8 cellular contexts compared by ENCODE assay signal in the genomic region with DNA sequence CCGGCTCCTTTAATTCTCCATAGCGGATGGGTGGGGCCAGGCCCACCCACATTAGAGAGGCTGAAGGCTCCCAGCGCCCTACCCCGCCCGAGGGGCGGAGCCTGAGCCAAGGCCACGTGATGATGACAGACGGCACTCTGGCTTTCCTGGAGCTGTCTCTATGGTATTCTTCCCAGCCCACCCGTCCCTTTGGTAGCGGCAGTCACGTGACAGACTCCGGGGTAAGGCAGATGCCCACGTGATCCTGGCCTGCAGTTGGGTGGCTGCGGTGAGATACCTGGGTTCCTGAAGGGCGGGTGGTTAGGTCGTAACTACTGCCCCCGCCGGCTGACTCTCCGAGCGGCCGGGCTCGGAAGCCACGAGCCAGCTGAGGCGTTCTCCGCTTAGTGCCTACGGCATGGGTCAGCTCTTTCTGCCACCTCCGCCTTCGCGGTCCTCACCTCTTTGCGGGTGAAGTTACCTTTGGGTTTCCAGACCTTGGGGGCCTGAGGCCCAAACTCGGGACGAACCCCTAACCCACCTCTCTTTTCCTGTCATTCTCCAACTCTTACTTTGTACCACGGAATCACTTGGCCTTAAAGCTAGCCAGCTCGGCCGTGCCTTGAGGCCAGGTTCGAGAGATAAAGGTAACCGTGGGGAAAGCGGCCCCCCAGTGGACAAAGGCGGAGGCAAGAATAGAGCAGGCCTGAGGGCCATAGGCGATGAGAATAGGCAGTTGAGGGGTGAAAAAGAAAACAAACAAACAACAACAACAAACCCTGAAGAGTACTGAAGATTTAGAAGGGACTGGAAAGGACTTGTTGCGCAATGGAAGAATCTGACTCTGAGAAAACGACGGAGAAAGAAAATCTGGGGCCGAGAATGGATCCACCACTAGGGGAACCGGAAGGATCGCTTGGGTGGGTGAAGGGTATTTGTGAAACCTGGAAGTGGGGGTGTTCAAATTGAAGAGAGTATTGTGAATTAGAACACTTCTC. TPM values are rescaled to one million over a fixed set of nuclear protein-coding genes. Genes with fewer than 3 reads are reported as not detected.
DNase-seq lines count a peak whose midpoint lies in the region; ATAC-seq and TF ChIP-seq lines count a peak whose summit lies in the region.

A gene with protein sequence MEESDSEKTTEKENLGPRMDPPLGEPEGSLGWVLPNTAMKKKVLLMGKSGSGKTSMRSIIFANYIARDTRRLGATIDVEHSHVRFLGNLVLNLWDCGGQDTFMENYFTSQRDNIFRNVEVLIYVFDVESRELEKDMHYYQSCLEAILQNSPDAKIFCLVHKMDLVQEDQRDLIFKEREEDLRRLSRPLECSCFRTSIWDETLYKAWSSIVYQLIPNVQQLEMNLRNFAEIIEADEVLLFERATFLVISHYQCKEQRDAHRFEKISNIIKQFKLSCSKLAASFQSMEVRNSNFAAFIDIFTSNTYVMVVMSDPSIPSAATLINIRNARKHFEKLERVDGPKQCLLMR (plus strand): TSS at position 229 of the 977 bp plus-strand sequence. CDS start 579 bp downstream, at position 808.

- intact Hi-C loops in Panc1 (cut with micrococcal nuclease; ENCODE audit: unreplicated experiment) (loop anchor here (10.0 kb wide), 1 partner anchor 57 kb away; no protein-coding TSS in a partner anchor), esophagus squamous epithelium (cut with DNase I) (no loop called here)

- in situ Hi-C loops in Panc1 (cut with HindIII; ENCODE audit: low pct_unique_long_range_greater_than_20kb, low sequenced_read_pairs): no loop called here

- H3K27ac ChIP-seq in Panc1 (ENCODE audit: low read length): peak within 1 kb of the TSS; percentile 93
- peak within 1 kb of the TSS; percentile 83 to 91 (median 89) for H3K27ac ChIP-seq in esophagus squamous epithelium

- BruUV-seq in Panc1 (replicated peaks; lab: Mats Ljungman, UMichigan): TSS peak; percentile 76

- ATAC-seq in GM21723 (IDR thresholded peaks at IDR 0.05; ENCODE audit: unreplicated experiment) (peak; percentile 96), Panc1 (peak; percentile 100)

- POLR2A ChIA-PET in Panc1 (lab: Charles Lee): interaction anchor here (0.5 kb wide), 1 partner anchor 508 kb away, joined by 3 read pairs; no protein-coding TSS in a partner anchor

- H3K4me3 ChIP-seq in Panc1 (ENCODE audit: low read depth in 2 of 2, low read length in 2 of 2) (peak within 1 kb of the TSS; percentile 76 to 79), esophagus squamous epithelium (peak within 1 kb of the TSS; percentile 49 to 67 (median 60))

- no peaks in the 10 kb centered on the region; the same call in 1 of the 2 replicates for H3K36me3 ChIP-seq in Panc1 (ENCODE audit: control insufficient read depth, insufficient read depth, low read length)
- peaks cover 0 to 8% (median 0%) of the 10 kb centered on the region in 3 donors for H3K36me3 ChIP-seq in esophagus squamous epithelium

- H3K27me3 ChIP-seq in Panc1 (ENCODE audit: control insufficient read depth, insufficient read depth, low read length) (no peaks in the 10 kb centered on the region), esophagus squamous epithelium (no peaks in the 10 kb centered on the region)

- peak; percentile 82 for TF ChIP-seq CTCF in Panc1 (IDR thresholded peaks at IDR 0.05)
- peak in 5 of 6 experiments; percentile 41 to 57 (median 50) for TF ChIP-seq CTCF in esophagus squamous epithelium (IDR thresholded peaks at IDR 0.05)

- no peaks in the 10 kb centered on the region for H3K9me3 ChIP-seq in Panc1 (ENCODE audit: control insufficient read depth, insufficient read depth, low read depth, low read length)
- no peaks in the 10 kb centered on the region for H3K9me3 ChIP-seq in esophagus squamous epithelium

- peaks cover 3% of the 10 kb centered on the region for H3K4me1 ChIP-seq in Panc1 (ENCODE audit: control insufficient read depth, insufficient read depth, low read length)
- peaks cover 0 to 17% (median 0%) of the 10 kb centered on the region in 3 donors for H3K4me1 ChIP-seq in esophagus squamous epithelium

- peak; percentile 80 for DNase-seq in DMS79 treated with DMSO at 0.1 percent for 48 hours (lab: John Stamatoyannopoulos, UW)
- DNase-seq in KG1 (lab: John Stamatoyannopoulos, UW): peak; percentile 67
- DNase-seq in Panc1 (ENCODE audit: low read depth, low spot score): peak; percentile 85
- DNase-seq in activated T-helper 1 cell treated with Interleukin-2 at 50 U/mL for 16 hours (ENCODE audit: low read depth): peak; percentile 82
- DNase-seq in esophagus squamous epithelium (lab: John Stamatoyannopoulos, UW): peak; percentile 83
- DNase-seq in myocyte (ENCODE audit: low read depth): peak; percentile 95
- peak; percentile 82 to 87 for DNase-seq in stimulated activated CD8-positive, alpha-beta memory T cell treated with anti-CD3 and anti-CD28 coated beads, Interleukin-7, amount 100 ng/mL, for 48 hours (ENCODE audit: extremely low read depth in 1 of 2, low read depth in 1 of 2)

- 0 to 20% methylated on average over 13 to 18 of the region's 46 CpGs for WGBS in esophagus squamous epithelium, 2 donors

- peak in 2 of 4 donors; percentile 27 to 45 for TF ChIP-seq POLR2A in esophagus squamous epithelium (IDR thresholded peaks at IDR 0.05)

- CTCF ChIA-PET in Panc1 (lab: Charles Lee): no interaction called here

RNA-seq across cellular contexts. Expression of the gene that starts here (rescaled TPM):
- total RNA-seq in Panc1 (2021; ENCODE audit: unreplicated experiment) (19.6 TPM), esophagus squamous epithelium (10 to 100 TPM in 1 of 4 donors, 1 to 10 TPM in 3; 4.0 to 15.1 (median 6.7) TPM), myocyte (30.5 and 30.6 TPM in 2 replicates)
- polyA plus RNA-seq in Panc1 (2012; ENCODE audit: insufficient read length): 11.7 TPM
- 24.0 TPM for polyA plus RNA-seq in myocyte (2012)

Comparison
In these comparisons a context has a peak if more than half of its experiments do, and no peak if none do; other contexts are left out.
1. Peak in every context shown above with its lines: DNase-seq, ATAC-seq, H3K4me3 ChIP-seq and H3K27ac ChIP-seq.